Comparison of ENCODE assay signal across 1 cellular context in genomic region chr3:58963928-58964497, GRCh38.
TF ChIP-seq lines count a peak whose summit lies in the region.

No MANE protein-coding gene starts in this region.

TF ChIP-seq in K562, 482 proteins besides CTCF, POLR2A, EP300 and RAD21 (continued from another document):
- 0 out of 2 replicates have a peak, but pooled peaks have one; percentile 18 for TF ChIP-seq ZNF592 (IDR thresholded peaks at IDR 0.05)
- TF ChIP-seq NFE2L1 (tag; IDR thresholded peaks at IDR 0.05; ENCODE audit: borderline replicate concordance, low read depth): no peak
- no peak for TF ChIP-seq MAFF (IDR thresholded peaks at IDR 0.05; ENCODE audit: low read length)
- no peak for TF ChIP-seq TFAP4 (CRISPR knock-in tag; IDR thresholded peaks at IDR 0.05; ENCODE audit: borderline replicate concordance)
- peak; percentile 2 for TF ChIP-seq MEIS2 (IDR thresholded peaks at IDR 0.05; ENCODE audit: partially characterized antibody)
- TF ChIP-seq RBFOX2 (IDR thresholded peaks at IDR 0.05; ENCODE audit: low read depth, low read length): no peak
- TF ChIP-seq REST (CRISPR knock-in tag; IDR thresholded peaks at IDR 0.05; ENCODE audit: low read depth): no peak
- TF ChIP-seq PHB (CRISPR knock-in tag; IDR thresholded peaks at IDR 0.05): no peak
TF ChIP-seq in K562: peak in this region for 9.
